ENCODE assay signal across 23 cellular contexts in the genomic region with DNA sequence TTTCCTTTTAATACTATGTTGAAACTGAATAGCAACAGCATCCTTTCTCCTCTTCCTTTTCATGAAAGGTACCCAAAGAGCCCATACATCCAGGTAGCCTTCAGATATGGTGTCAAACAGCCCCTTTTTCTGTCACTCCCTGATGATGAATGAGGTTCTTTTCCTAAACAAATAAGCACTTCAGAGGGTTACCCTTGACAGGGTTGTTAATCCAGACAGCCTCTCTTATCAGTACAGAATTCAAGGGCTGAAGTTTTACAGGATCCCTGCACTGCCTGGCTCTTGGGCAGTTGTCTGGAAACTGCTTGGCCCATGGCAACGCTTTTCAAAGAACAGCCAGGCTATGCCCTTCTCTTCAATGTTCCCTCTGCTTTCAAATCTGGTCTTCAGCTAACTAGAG.
DNase-seq lines count a peak whose midpoint lies in the region; ATAC-seq and TF ChIP-seq lines count a peak whose summit lies in the region.
"Had no signal": no experiment of that assay in that cellular context is flagged by ENCODE, and none has a peak within 500 bp of the region (broad histone marks: within the 10 kb centered on the region; RNA-seq: fewer than 3 reads in every experiment).

No MANE protein-coding gene starts in this region.

- in situ Hi-C loops in GM13976 (cut with MboI; ENCODE audit: low sequenced_read_pairs, unreplicated experiment) = no loop called here

- H4K20me1 ChIP-seq in hepatocyte (ENCODE audit: insufficient read depth, poor library complexity, severe bottlenecking) = no peaks in the 10 kb centered on the region
- H4K20me1 ChIP-seq: BLaER1 had no signal

- H3K27me3 ChIP-seq in cardiac muscle cell (no peaks in the 10 kb centered on the region), right atrium auricular region (no peaks in the 10 kb centered on the region), hepatocyte (no peaks in the 10 kb centered on the region)
- H3K27me3 ChIP-seq: BLaER1 had no signal

- ATAC-seq in HG03280 (IDR thresholded peaks at IDR 0.05; ENCODE audit: unreplicated experiment) = no peak
- ATAC-seq: A549 had no signal

- H3K27ac ChIP-seq in cardiac muscle cell (peak overlapping the region; percentile 73), right atrium auricular region (no peak overlapping the region), hepatocyte (peak overlapping the region; percentile 32)
- H3K27ac ChIP-seq: A549, BLaER1, HL-60 had no signal

- peaks cover 9 to 12% (median 9%) of the 10 kb centered on the region in 3 donors for H3K27me3 Mint-ChIP-seq in CD14-positive monocyte (ENCODE audit: low read depth in 3 of 3)
- H3K27me3 Mint-ChIP-seq: CD8-positive, alpha-beta memory T cell; IgD-negative memory B cell had no signal

- intact Hi-C loops in CD14-positive monocyte (cut with micrococcal nuclease) = no loop called here

- 27% methylated on average over 1 of the region's 1 CpG for WGBS in hepatocyte (ENCODE audit: low lambda C conversion rate, missing lambda C conversion rate)

- H3K4me1 Mint-ChIP-seq in CD14-positive monocyte = no peaks in the 10 kb centered on the region
- H3K4me1 Mint-ChIP-seq: CD8-positive, alpha-beta memory T cell; IgD-negative memory B cell had no signal

- H3K4me3 ChIP-seq in cardiac muscle cell = no peak overlapping the region
- H3K4me3 ChIP-seq in right atrium auricular region = no peak overlapping the region
- H3K4me3 ChIP-seq in hepatocyte = no peak overlapping the region
- H3K4me3 ChIP-seq: A549, BLaER1 had no signal

- DNase-seq in cardiac muscle cell (ENCODE audit: low read depth in 1 of 2, low spot score in 1 of 2) = peak in 1 of 2 donors; percentile 89
- DNase-seq in right atrium auricular region (ENCODE audit: low spot score) = no peak
- DNase-seq in NCI-H526 treated with DMSO at 0.1 percent for 48 hours (lab: John Stamatoyannopoulos, UW) = peak; percentile 93
- peak; percentile 23 for DNase-seq in hepatocyte (ENCODE audit: low spot score)
- no peak for DNase-seq in NCI-H2171 treated with DMSO at 0.1 percent for 48 hours (lab: John Stamatoyannopoulos, UW)
- DNase-seq in CD14-positive monocyte (ENCODE audit: low spot score) = no peak
- no peak for DNase-seq in GM13976 (ENCODE audit: low spot score)
- DNase-seq: CD8-positive, alpha-beta memory T cell; DMS79 treated with DMSO at 0.1 percent for 48 hours; H7; Karpas-422; NCI-H1092; NCI-H2081; NCI-H345; NCI-H524 treated with DMSO at 0.1 percent for 48 hours; OCI-M1; Right ventricle myocardium superior; SK-N-SH had no signal

- no peak overlapping the region for H3K4me2 ChIP-seq in hepatocyte
- H3K4me2 ChIP-seq: A549, BLaER1, SK-N-SH had no signal

- H3K27ac Mint-ChIP-seq in CD14-positive monocyte = no peak overlapping the region
- H3K27ac Mint-ChIP-seq: CD8-positive, alpha-beta memory T cell; IgD-negative memory B cell had no signal

- TF ChIP-seq CTCF in cardiac muscle cell (IDR thresholded peaks at IDR 0.05; ENCODE audit: low read depth, low read length) (no peak), right atrium auricular region (IDR thresholded peaks at IDR 0.05) (no peak), hepatocyte (IDR thresholded peaks at IDR 0.05; ENCODE audit: poor library complexity) (no peak), CD14-positive monocyte (IDR thresholded peaks at IDR 0.05) (no peak), GM13976 (IDR thresholded peaks at IDR 0.05; ENCODE audit: borderline replicate concordance, control extremely low read depth, extremely low read depth, insufficient read depth, missing control alignments) (no peak)

- no peak overlapping the region for H3K4me3 Mint-ChIP-seq in CD14-positive monocyte
- H3K4me3 Mint-ChIP-seq: CD8-positive, alpha-beta memory T cell; IgD-negative memory B cell had no signal

- no peak overlapping the region for H2AFZ ChIP-seq in hepatocyte

- H3K79me2 ChIP-seq in hepatocyte = no peaks in the 10 kb centered on the region

- H3K36me3 ChIP-seq in cardiac muscle cell (no peaks in the 10 kb centered on the region), right atrium auricular region (no peaks in the 10 kb centered on the region), hepatocyte (replicated peaks; ENCODE audit: insufficient read depth, low read depth) (no peaks in the 10 kb centered on the region)
- H3K36me3 ChIP-seq: BLaER1 had no signal

- H3K9me3 Mint-ChIP-seq in CD14-positive monocyte = peaks cover 0 to 2% (median 0%) of the 10 kb centered on the region in 7 donors

- H3K4me1 ChIP-seq in cardiac muscle cell (ENCODE audit: low read depth) (peaks cover 17% of the 10 kb centered on the region), right atrium auricular region (no peaks in the 10 kb centered on the region), hepatocyte (ENCODE audit: insufficient read depth) (peaks cover 23% of the 10 kb centered on the region)
- H3K4me1 ChIP-seq: A549, BLaER1 had no signal

- no peaks in the 10 kb centered on the region for H3K9me2 ChIP-seq in hepatocyte (replicated peaks; ENCODE audit: insufficient read depth)
- H3K9me2 ChIP-seq: SK-N-SH had no signal

- no peaks in the 10 kb centered on the region for H3K36me3 Mint-ChIP-seq in CD14-positive monocyte
- H3K36me3 Mint-ChIP-seq: CD8-positive, alpha-beta memory T cell; IgD-negative memory B cell had no signal

- H3K9me3 ChIP-seq in cardiac muscle cell (ENCODE audit: low read depth) = no peaks in the 10 kb centered on the region
- H3K9me3 ChIP-seq in right atrium auricular region = no peaks in the 10 kb centered on the region
- H3K9me3 ChIP-seq in hepatocyte (ENCODE audit: low read depth) = no peaks in the 10 kb centered on the region
- H3K9me3 ChIP-seq: A549, BLaER1, SK-N-SH had no signal

Comparison
In these comparisons a context has a peak if more than half of its experiments do, and no peak if none do; other contexts are left out.
1. H3K27ac ChIP-seq: peak in cardiac muscle cell (single experiment) and hepatocyte (single experiment); none in right atrium auricular region (0 of 2).
2. DNase-seq: peak in NCI-H526 treated with DMSO at 0.1 percent for 48 hours (single experiment) and hepatocyte (single experiment); none in right atrium auricular region (single experiment), NCI-H2171 treated with DMSO at 0.1 percent for 48 hours (single experiment), CD14-positive monocyte (single experiment) and GM13976 (single experiment).